10 cellular contexts compared by ENCODE assay signal in the genomic region with DNA sequence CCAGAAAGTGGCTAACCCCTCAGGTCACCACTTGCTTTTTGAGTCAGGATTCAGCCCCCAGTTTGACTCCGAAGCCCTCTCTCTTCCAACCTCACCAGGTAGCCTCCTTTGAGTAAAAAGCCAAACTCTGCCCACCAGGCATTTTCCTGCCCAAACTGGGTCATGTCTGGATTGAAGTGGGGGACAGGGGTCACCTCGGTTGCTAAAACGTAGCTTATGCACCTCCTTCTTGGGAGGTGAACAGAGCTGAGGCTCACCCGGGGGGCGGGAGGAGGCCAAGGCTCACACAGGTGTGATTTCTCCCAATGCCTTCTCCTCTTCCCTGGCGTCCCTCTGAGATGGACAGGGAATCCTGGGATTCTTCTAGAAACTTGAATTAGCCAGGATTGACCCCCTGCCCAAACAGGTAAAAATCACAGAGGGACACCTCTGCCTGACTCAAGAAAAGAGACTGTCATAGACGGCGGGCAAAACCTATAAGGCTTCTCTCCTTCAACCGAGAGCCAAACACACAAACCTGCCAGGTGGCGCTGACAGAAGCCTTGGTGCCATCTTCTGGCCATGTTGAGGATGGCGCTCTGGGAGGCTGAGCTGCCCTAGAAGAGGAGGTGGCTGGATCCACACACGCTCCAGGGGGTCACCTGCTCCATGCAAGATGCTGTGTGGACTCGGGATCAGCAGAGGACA. TPM values are rescaled to one million over a fixed set of nuclear protein-coding genes. Genes with fewer than 3 reads are reported as not detected.
DNase-seq lines count a peak whose midpoint lies in the region; ATAC-seq, FAIRE-seq and TF ChIP-seq lines count a peak whose summit lies in the region.
"Had no signal": no experiment of that assay in that cellular context is flagged by ENCODE, and none has a peak within 500 bp of the region (broad histone marks: within the 10 kb centered on the region; RNA-seq: fewer than 3 reads in every experiment).

No MANE protein-coding gene starts in this region.

- no peaks in the 10 kb centered on the region for H3K36me3 Mint-ChIP-seq in activated naive CD4-positive, alpha-beta T cell treated with anti-CD3 and anti-CD28 coated beads, Interleukin-2, amount 10 ng/mL, durations not matched to agents 7 days and 5 days

- CTCF ChIA-PET in activated naive CD4-positive, alpha-beta T cell treated with anti-CD3 and anti-CD28 coated beads, Interleukin-2, amount 10 ng/mL, durations not matched to agents 7 days and 5 days (lab: Charles Lee), result interaction anchor here (0.6 to 2.3 kb wide), 12 partner anchors 9 to 1052 kb away, joined by 3 to 17 read pairs (median 5); no protein-coding TSS in a partner anchor

- no peak overlapping the region for H3K4me2 ChIP-seq in hepatocyte

- H3K4me3 ChIP-seq in AG09309 (ENCODE audit: control insufficient read depth, low read depth, low read length) (no peak overlapping the region), hepatocyte (no peak overlapping the region)
- H3K4me3 ChIP-seq: HAP-1 had no signal

- no peak overlapping the region for H3K27ac ChIP-seq in hepatocyte

- peaks cover 59% of the 10 kb centered on the region for H3K27me3 Mint-ChIP-seq in activated naive CD4-positive, alpha-beta T cell treated with anti-CD3 and anti-CD28 coated beads, Interleukin-2, amount 10 ng/mL, durations not matched to agents 7 days and 5 days

- DNase-seq in AG09309 (ENCODE audit: low read depth), result no peak
- peak; percentile 17 for DNase-seq in GM18507 (ENCODE audit: extremely low spot score, insufficient read length, low read depth)
- peak; percentile 79 for DNase-seq in OCI-M1 (lab: John Stamatoyannopoulos, UW)
- DNase-seq in activated naive CD4-positive, alpha-beta T cell treated with anti-CD3 and anti-CD28 coated beads, Interleukin-2, amount 10 ng/mL, durations not matched to agents 7 days and 5 days, result peak; percentile 67
- peak; percentile 77 for DNase-seq in hepatocyte (ENCODE audit: low spot score)
- DNase-seq in stimulated activated CD4-positive, alpha-beta T cell treated with anti-CD3 and anti-CD28 coated beads, Interleukin-2, amount 100 ng/mL, for 4 hours (ENCODE audit: low read depth), result peak; percentile 9

- H3K9me2 ChIP-seq in hepatocyte (replicated peaks; ENCODE audit: insufficient read depth), result no peaks in the 10 kb centered on the region

- ATAC-seq in HG03460 (IDR thresholded peaks at IDR 0.05; ENCODE audit: unreplicated experiment) (peak; percentile 81), GM19324 (IDR thresholded peaks at IDR 0.05; ENCODE audit: low FRiP score, unreplicated experiment) (no peak)

- H3K9me3 Mint-ChIP-seq in activated naive CD4-positive, alpha-beta T cell treated with anti-CD3 and anti-CD28 coated beads, Interleukin-2, amount 10 ng/mL, durations not matched to agents 7 days and 5 days, result no peaks in the 10 kb centered on the region

- no peaks in the 10 kb centered on the region for H3K9me3 ChIP-seq in hepatocyte (ENCODE audit: low read depth)
- H3K9me3 ChIP-seq: HAP-1 had no signal

- H3K4me1 ChIP-seq in hepatocyte (ENCODE audit: insufficient read depth), result no peaks in the 10 kb centered on the region
- H3K4me1 ChIP-seq: HAP-1 had no signal

- peak; percentile 35 for FAIRE-seq in GM18507 (lab: Jason Lieb, UNC)

- whole genome bisulfite sequencing in hepatocyte (ENCODE audit: low lambda C conversion rate, missing lambda C conversion rate), result 36% methylated on average over 13 of the region's 13 CpGs

- H3K4me3 Mint-ChIP-seq in activated naive CD4-positive, alpha-beta T cell treated with anti-CD3 and anti-CD28 coated beads, Interleukin-2, amount 10 ng/mL, durations not matched to agents 7 days and 5 days, result no peak overlapping the region

- no peaks in the 10 kb centered on the region for H3K4me1 Mint-ChIP-seq in activated naive CD4-positive, alpha-beta T cell treated with anti-CD3 and anti-CD28 coated beads, Interleukin-2, amount 10 ng/mL, durations not matched to agents 7 days and 5 days

- H3K27me3 ChIP-seq in hepatocyte, result peaks cover 24% of the 10 kb centered on the region

- no peak overlapping the region for H3K27ac Mint-ChIP-seq in activated naive CD4-positive, alpha-beta T cell treated with anti-CD3 and anti-CD28 coated beads, Interleukin-2, amount 10 ng/mL, durations not matched to agents 7 days and 5 days

- H4K20me1 ChIP-seq in hepatocyte (ENCODE audit: insufficient read depth, poor library complexity, severe bottlenecking), result no peaks in the 10 kb centered on the region

- H3K36me3 ChIP-seq in hepatocyte (replicated peaks; ENCODE audit: insufficient read depth, low read depth), result no peaks in the 10 kb centered on the region
- H3K36me3 ChIP-seq: HAP-1 had no signal

- no peaks in the 10 kb centered on the region for H3K79me2 ChIP-seq in hepatocyte

- H2AFZ ChIP-seq in hepatocyte, result no peak overlapping the region

- peak; percentile 60 for TF ChIP-seq CTCF in AG09309 (IDR thresholded peaks at IDR 0.05; ENCODE audit: control insufficient read depth, insufficient read depth, low read depth, low read length, missing control alignments)
- peak; percentile 62 for TF ChIP-seq CTCF in hepatocyte (IDR thresholded peaks at IDR 0.05; ENCODE audit: poor library complexity)

RNA-seq across cellular contexts. Expression of gene PRLHR, which starts 51.6 kb away (rescaled TPM):
- total RNA-seq in hepatocyte, result not detected in 2 replicates
- not detected in 2 replicates for polyA plus RNA-seq in hepatocyte
- total RNA-seq: glomerular endothelial cell had no signal
